8 cellular contexts compared by ENCODE assay signal in the genomic region with DNA sequence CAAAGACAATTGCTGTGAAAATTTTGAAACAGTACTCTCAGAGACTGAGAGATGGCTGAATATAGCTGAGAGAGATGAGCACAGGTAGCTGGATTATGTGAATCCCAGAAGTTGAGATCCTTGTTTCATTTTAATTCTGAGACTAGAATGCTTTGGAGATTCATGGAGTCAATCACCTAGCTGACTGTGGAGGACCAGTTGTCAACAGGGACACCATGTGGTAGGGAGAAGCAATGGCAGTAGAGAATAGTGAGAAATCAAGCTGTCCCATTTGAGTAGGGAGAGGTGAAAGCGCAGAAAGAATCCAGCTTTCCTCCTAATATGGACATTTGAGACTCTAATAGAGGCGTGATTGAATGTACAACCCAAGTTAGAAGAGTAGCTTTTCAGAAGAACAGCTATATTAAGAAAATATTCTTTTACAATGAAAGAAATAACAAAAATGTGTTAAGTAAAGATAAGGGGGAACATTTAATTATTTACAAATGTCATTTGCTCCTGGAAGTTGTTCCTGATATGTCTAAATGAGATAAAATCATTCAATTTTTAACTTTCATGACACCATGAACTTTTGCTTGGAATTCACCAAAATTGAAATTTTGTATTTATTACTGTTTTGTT. TPM values are rescaled to one million over a fixed set of nuclear protein-coding genes. Genes with fewer than 3 reads are reported as not detected.
DNase-seq lines count a peak whose midpoint lies in the region; ATAC-seq and TF ChIP-seq lines count a peak whose summit lies in the region.

No MANE protein-coding gene starts in this region.

- H3K36me3 ChIP-seq in GM23338 (ENCODE audit: insufficient read depth) (no peaks in the 10 kb centered on the region), Loucy (ENCODE audit: insufficient read depth, low read length) (no peaks in the 10 kb centered on the region), gastrocnemius medialis (no peaks in the 10 kb centered on the region)

- H4K20me1 ChIP-seq in GM23338 (replicated peaks; ENCODE audit: insufficient read depth) (no peaks in the 10 kb centered on the region), Loucy (ENCODE audit: insufficient read depth, low read length, poor library complexity, severe bottlenecking) (no peaks in the 10 kb centered on the region)

- peaks cover 5% of the 10 kb centered on the region; the same call in 2 of the 3 replicates for H3K4me1 Mint-ChIP-seq in GM23338
- no peaks in the 10 kb centered on the region for H3K4me1 Mint-ChIP-seq in naive thymus-derived CD8-positive, alpha-beta T cell
- no peaks in the 10 kb centered on the region for H3K4me1 Mint-ChIP-seq in activated naive CD8-positive, alpha-beta T cell treated with anti-CD3 and anti-CD28 coated beads for 36 hours

- no peaks in the 10 kb centered on the region for H3K36me3 Mint-ChIP-seq in GM23338 (ENCODE audit: low read depth)
- H3K36me3 Mint-ChIP-seq in naive thymus-derived CD8-positive, alpha-beta T cell = no peaks in the 10 kb centered on the region
- H3K36me3 Mint-ChIP-seq in activated naive CD8-positive, alpha-beta T cell treated with anti-CD3 and anti-CD28 coated beads for 36 hours = no peaks in the 10 kb centered on the region

- no peak overlapping the region for H3K4me2 ChIP-seq in GM23338
- no peak overlapping the region for H3K4me2 ChIP-seq in Loucy (ENCODE audit: low read depth, low read length, poor library complexity, severe bottlenecking)

- H3K27me3 ChIP-seq in GM23338 (ENCODE audit: insufficient read depth) (no peaks in the 10 kb centered on the region), Loucy (ENCODE audit: insufficient read depth, low read length, poor library complexity, severe bottlenecking) (no peaks in the 10 kb centered on the region), gastrocnemius medialis (no peaks in the 10 kb centered on the region)

- H2AFZ ChIP-seq in GM23338 (no peak overlapping the region), Loucy (ENCODE audit: low read length) (no peak overlapping the region)

- H3K27ac Mint-ChIP-seq in GM23338 = no peak overlapping the region
- no peak overlapping the region for H3K27ac Mint-ChIP-seq in naive thymus-derived CD8-positive, alpha-beta T cell
- no peak overlapping the region for H3K27ac Mint-ChIP-seq in activated naive CD8-positive, alpha-beta T cell treated with anti-CD3 and anti-CD28 coated beads for 36 hours

- in situ Hi-C loops in gastrocnemius medialis (cut with MboI; ENCODE audit: low sequenced_read_pairs in 4 of 4) = loop anchor here (5.0 to 10.0 kb wide), 3 partner anchors 71 to 571 kb away; a partner anchor contains a TSS

- peaks cover 5% of the 10 kb centered on the region for H3K27me3 Mint-ChIP-seq in GM23338 (ENCODE audit: insufficient read depth, low read depth, poor library complexity)
- peaks cover 0 to 3% (median 0%) of the 10 kb centered on the region in 5 donors for H3K27me3 Mint-ChIP-seq in naive thymus-derived CD8-positive, alpha-beta T cell
- no peaks in the 10 kb centered on the region for H3K27me3 Mint-ChIP-seq in activated naive CD8-positive, alpha-beta T cell treated with anti-CD3 and anti-CD28 coated beads for 36 hours

- no peak overlapping the region for H3K4me3 ChIP-seq in GM23338
- no peak overlapping the region for H3K4me3 ChIP-seq in Loucy (ENCODE audit: low read length, poor library complexity, severe bottlenecking)
- no peak overlapping the region for H3K4me3 ChIP-seq in gastrocnemius medialis

- DNase-seq in GM10266 (ENCODE audit: extremely low spot score) (peak; percentile 29), GM23338 (ENCODE audit: low spot score) (peak; percentile 72), SW480 (ENCODE audit: low spot score) (peak; percentile 41), glomerular visceral epithelial cell (ENCODE audit: extremely low spot score) (peak; percentile 78), gastrocnemius medialis (peak in 1 of 2 donors; percentile 13)
- DNase-seq in naive thymus-derived CD8-positive, alpha-beta T cell = no peak
- no peak for DNase-seq in activated naive CD8-positive, alpha-beta T cell treated with anti-CD3 and anti-CD28 coated beads for 36 hours

- no peaks in the 10 kb centered on the region for H3K79me2 ChIP-seq in GM23338 (replicated peaks; ENCODE audit: insufficient read depth)
- no peaks in the 10 kb centered on the region for H3K79me2 ChIP-seq in Loucy (ENCODE audit: insufficient read depth, low read length)

- H3K4me3 Mint-ChIP-seq in GM23338 = no peak overlapping the region
- H3K4me3 Mint-ChIP-seq in naive thymus-derived CD8-positive, alpha-beta T cell = no peak overlapping the region
- H3K4me3 Mint-ChIP-seq in activated naive CD8-positive, alpha-beta T cell treated with anti-CD3 and anti-CD28 coated beads for 36 hours = no peak overlapping the region

- peak; percentile 94 for ATAC-seq in GM23338
- peak; percentile 80 to 82 for ATAC-seq in gastrocnemius medialis
- ATAC-seq in naive thymus-derived CD8-positive, alpha-beta T cell = no peak

- POLR2A ChIA-PET in naive thymus-derived CD8-positive, alpha-beta T cell (lab: Charles Lee) = no interaction called here

- no peaks in the 10 kb centered on the region for H3K9me2 ChIP-seq in GM23338 (ENCODE audit: insufficient read depth)
- H3K9me2 ChIP-seq in Loucy (replicated peaks; ENCODE audit: low read depth, low read length) = no peaks in the 10 kb centered on the region

- TF ChIP-seq CTCF in GM10266 (IDR thresholded peaks at IDR 0.05; ENCODE audit: control insufficient read depth, insufficient read depth, low read depth, missing control alignments) = peak; percentile 58
- TF ChIP-seq CTCF in GM23338 (conservative IDR thresholded peaks at IDR 0.05; ENCODE audit: low read depth in 2 of 2) = peak; percentile 70 to 92
- TF ChIP-seq CTCF in Loucy (conservative IDR thresholded peaks at IDR 0.05; ENCODE audit: low read length) = peak; percentile 68
- peak; percentile 38 to 73 (median 69) for TF ChIP-seq CTCF in gastrocnemius medialis (IDR thresholded peaks at IDR 0.05 in 4 of 5, conservative IDR thresholded peaks at IDR 0.05 in 1 of 5)

- TF ChIP-seq POLR2A in gastrocnemius medialis (IDR thresholded peaks at IDR 0.05) = no peak

- H3K27ac ChIP-seq in GM23338 (ENCODE audit: low read depth) = no peak overlapping the region
- no peak overlapping the region for H3K27ac ChIP-seq in gastrocnemius medialis

- no peak overlapping the region for H3K9ac ChIP-seq in Loucy (ENCODE audit: low read depth, low read length, poor library complexity, severe bottlenecking)

- H3K9me3 Mint-ChIP-seq in GM23338 = no peaks in the 10 kb centered on the region
- H3K9me3 Mint-ChIP-seq in naive thymus-derived CD8-positive, alpha-beta T cell = peaks cover 0 to 10% (median 0%) of the 10 kb centered on the region in 9 donors
- H3K9me3 Mint-ChIP-seq in activated naive CD8-positive, alpha-beta T cell treated with anti-CD3 and anti-CD28 coated beads for 36 hours = no peaks in the 10 kb centered on the region

- no peaks in the 10 kb centered on the region for H3K4me1 ChIP-seq in GM23338 (ENCODE audit: insufficient read depth)
- H3K4me1 ChIP-seq in Loucy (ENCODE audit: insufficient read depth, low read length, poor library complexity, severe bottlenecking) = no peaks in the 10 kb centered on the region
- H3K4me1 ChIP-seq in gastrocnemius medialis = no peaks in the 10 kb centered on the region

- intact Hi-C loops in gastrocnemius medialis (cut with DNase I; ENCODE audit: low total_unique reads) = loop anchor here (1.0 to 10.0 kb wide), 4 partner anchors 74 to 1091 kb away; a partner anchor contains a TSS

- H3K9me3 ChIP-seq in Loucy (ENCODE audit: insufficient read depth, low read depth, low read length) (no peaks in the 10 kb centered on the region), gastrocnemius medialis (no peaks in the 10 kb centered on the region)

- H3F3A ChIP-seq in GM23338 (replicated peaks; ENCODE audit: low read depth) (no peaks in the 10 kb centered on the region), Loucy (ENCODE audit: low read depth) (no peaks in the 10 kb centered on the region)

TF ChIP-seq in GM23338, 12 proteins besides CTCF, POLR2A, EP300 and RAD21 (continues in another document):
- TF ChIP-seq CREB1 (CRISPR knock-in tag; IDR thresholded peaks at IDR 0.05; ENCODE audit: low read depth) = no peak
- TF ChIP-seq NANOG (IDR thresholded peaks at IDR 0.05; ENCODE audit: borderline replicate concordance) = no peak

RNA-seq across cellular contexts. Expression of a gene that starts 30.3 kb away (rescaled TPM):
- total RNA-seq in GM23338 (2014; rRNA removed; shearing (Covaris generic)) = 1.0 and 1.9 TPM in 2 replicates
- 1.1 and 1.3 TPM in 2 replicates for polyA plus RNA-seq in GM23338 (2016; fragmentation: Nextera tagmentation; extraction: Ambion mirVana)
- 1 to 10 TPM in 2 of 4 donors, under 1 TPM in 2; 0.55 to 2.1 (median 1.4) TPM for total RNA-seq in gastrocnemius medialis
- not detected for total RNA-seq in naive thymus-derived CD8-positive, alpha-beta T cell
- polyA plus RNA-seq in naive thymus-derived CD8-positive, alpha-beta T cell = not detected
- not detected for total RNA-seq in activated naive CD8-positive, alpha-beta T cell treated with anti-CD3 and anti-CD28 coated beads for 36 hours

Comparison
In these comparisons a context has a peak if more than half of its experiments do, and no peak if none do; other contexts are left out.
1. DNase-seq: peak in GM10266 (single experiment), GM23338 (single experiment), SW480 (single experiment) and glomerular visceral epithelial cell (single experiment); none in naive thymus-derived CD8-positive, alpha-beta T cell (0 of 10) and activated naive CD8-positive, alpha-beta T cell treated with anti-CD3 and anti-CD28 coated beads for 36 hours (single experiment).
2. ATAC-seq: peak in GM23338 (single experiment) and gastrocnemius medialis (2 of 2); none in naive thymus-derived CD8-positive, alpha-beta T cell (0 of 2).
3. Peak in every context shown above with its lines, with median percentiles within 50 percentile points of each other: CTCF ChIP-seq.